Comparison of ENCODE assay signal across 21 cellular contexts in the genomic region with DNA sequence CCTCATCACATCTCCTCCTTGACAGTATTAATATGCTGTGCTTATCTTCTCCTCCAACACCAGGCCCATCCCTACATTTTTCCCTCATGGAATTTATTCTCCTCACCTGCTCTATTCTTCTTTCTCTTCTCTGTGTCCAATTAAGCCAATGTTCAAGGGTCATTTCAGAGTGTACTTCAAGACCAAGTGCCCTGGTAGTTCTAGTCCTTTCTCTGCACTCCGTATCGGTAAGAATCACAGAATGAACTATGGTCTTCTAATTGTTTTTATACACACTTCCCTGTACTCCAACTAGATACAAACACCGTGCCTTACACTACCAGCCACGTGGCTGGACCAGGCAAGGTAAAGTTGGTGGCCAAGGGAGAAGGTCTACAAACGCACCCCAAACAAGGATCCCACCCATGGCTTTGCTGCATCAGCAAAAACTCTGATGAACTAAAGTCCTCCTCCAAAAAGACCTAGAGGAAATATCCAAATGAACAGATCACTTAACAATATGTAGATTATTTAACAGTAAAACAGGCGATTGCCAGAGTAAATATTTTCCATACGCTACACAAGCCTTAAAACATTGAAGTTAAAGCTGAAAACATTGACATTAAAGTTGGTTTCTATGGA.
"Had no signal": no experiment of that assay in that cellular context is flagged by ENCODE, and none has a peak within 500 bp of the region (broad histone marks: within the 10 kb centered on the region; RNA-seq: fewer than 3 reads in every experiment).

No MANE protein-coding gene starts in this region.

- H3K9me3 ChIP-seq: MG63, SK-N-SH had no signal

- H3K4me2 ChIP-seq: SK-N-SH had no signal

- H3K9ac ChIP-seq: SK-N-SH had no signal

- DNase-seq: Karpas-422, KG1, MG63, NCI-H1092, NCI-H1105 treated with DMSO at 0.1 percent for 48 hours, NCI-H1417 treated with DMSO at 0.1 percent for 48 hours, NCI-H187, NCI-H2029, NCI-H2081 treated with DMSO at 0.1 percent for 48 hours, NCI-H2171, NCI-H226, NCI-H446, NCI-H510A, NCI-H524 treated with DMSO at 0.1 percent for 48 hours, NCI-H69, NCI-H774, Right ventricle myocardium superior, RPMI8226, SK-N-SH, SW 1271 had no signal

- H3K4me3 ChIP-seq: MG63 had no signal

- H3K36me3 ChIP-seq: MG63 had no signal

- FAIRE-seq: RCC 7860 had no signal

- H3K27me3 ChIP-seq: MG63 had no signal
